Comparison of ENCODE assay signal across 27 cellular contexts in the genomic region with DNA sequence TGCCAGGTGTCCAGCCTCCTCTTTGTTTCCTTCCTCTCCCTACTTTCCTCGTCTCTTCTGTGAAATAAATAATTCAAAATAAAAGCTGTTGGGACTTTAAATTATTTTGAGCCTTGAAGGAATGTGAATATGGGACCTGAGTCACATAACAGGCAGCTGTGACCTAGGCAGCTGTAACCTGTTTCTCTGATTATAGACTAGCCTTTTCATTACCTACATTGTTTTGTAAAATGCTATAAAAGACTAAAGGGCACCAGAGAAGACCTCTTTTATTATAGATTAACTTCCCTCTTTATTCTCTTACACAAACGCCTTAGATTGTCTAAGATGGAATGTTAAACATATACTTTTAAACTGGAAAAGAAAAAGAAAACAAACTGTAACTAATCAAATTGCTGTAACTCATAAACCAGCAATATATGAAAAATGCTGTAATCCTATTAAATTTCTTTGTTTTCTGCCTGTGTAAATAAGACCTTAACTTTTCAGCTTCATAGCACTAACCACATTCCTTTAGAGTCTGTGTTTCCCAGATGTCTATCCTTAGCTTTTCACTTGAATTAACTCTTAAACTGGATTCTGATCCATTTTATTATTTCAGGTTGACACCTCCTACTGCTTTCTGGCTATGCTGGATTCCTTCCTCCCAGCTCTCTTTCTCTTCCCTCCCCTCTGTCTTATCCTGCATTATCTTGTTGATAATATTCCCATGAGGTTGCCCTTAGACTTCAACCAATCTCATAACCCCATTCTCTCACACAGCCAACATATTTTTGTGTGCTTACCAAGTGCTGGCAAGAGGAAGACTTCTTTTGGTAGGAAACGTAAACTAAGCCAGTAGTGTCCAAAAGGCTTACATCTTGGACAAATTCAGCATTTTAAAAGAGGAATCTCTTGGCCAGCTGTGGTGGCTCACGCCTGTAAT.
DNase-seq lines count a peak whose midpoint lies in the region; ATAC-seq and TF ChIP-seq lines count a peak whose summit lies in the region.
"Had no signal": no experiment of that assay in that cellular context is flagged by ENCODE, and none has a peak within 500 bp of the region (broad histone marks: within the 10 kb centered on the region; RNA-seq: fewer than 3 reads in every experiment).

No MANE protein-coding gene starts in this region.

- in situ Hi-C loops in HAP-1 (cut with MboI; ENCODE audit: low sequenced_read_pairs), result no loop called here
- in situ Hi-C loops in gastrocnemius medialis (cut with MboI; ENCODE audit: low sequenced_read_pairs in 4 of 4), result no loop called here

- DNase-seq in HAP-1 (ENCODE audit: low spot score in 2 of 2) (peak; percentile 25 to 91), mesenchymal stem cell (no peak), gastrocnemius medialis (no peak), NCI-H524 treated with DMSO at 0.1 percent for 48 hours (lab: John Stamatoyannopoulos, UW) (no peak), COLO668 (lab: John Stamatoyannopoulos, UW; ENCODE audit: unreplicated experiment) (no peak)
- DNase-seq: activated CD8-positive, alpha-beta T cell treated with anti-CD3 and anti-CD28 coated beads for 36 hours; activated naive CD4-positive, alpha-beta T cell; anterior cingulate cortex; CD8-positive, alpha-beta T cell; DMS79; endodermal cell; Kasumi-1; mammary epithelial cell; naive thymus-derived CD8-positive, alpha-beta T cell; NCI-H1092; NCI-H2029 treated with DMSO at 0.1 percent for 48 hours; NCI-H446 treated with DMSO at 0.1 percent for 48 hours; Peyer's patch; posterior cingulate gyrus; stimulated activated CD4-positive, alpha-beta T cell treated with anti-CD3 and anti-CD28 coated beads, Interleukin-4, amount 100 ng/mL, for 1 hour; T-helper 9 cell; upper lobe of left lung had no signal

- no peak overlapping the region for H2BK5ac ChIP-seq in mesenchymal stem cell (ENCODE audit: low read depth, low read length, poor library complexity, severe bottlenecking)

- H3K27ac ChIP-seq in angular gyrus (ENCODE audit: low read depth, low read length) (peak overlapping the region; percentile 13), mesenchymal stem cell (ENCODE audit: low read length, poor library complexity, severe bottlenecking) (peak overlapping the region; percentile 67), gastrocnemius medialis (peak overlapping the region; percentile 74 to 90 (median 82))
- H3K27ac ChIP-seq: Peyer's patch, upper lobe of left lung had no signal

- no peak overlapping the region for H3K4me2 ChIP-seq in mesenchymal stem cell (ENCODE audit: low read length, poor library complexity, severe bottlenecking)
- H3K4me2 ChIP-seq: GM23338, smooth muscle cell had no signal

- H3K79me1 ChIP-seq in mesenchymal stem cell (replicated peaks; ENCODE audit: low read length, poor library complexity, severe bottlenecking), result peaks cover 7% of the 10 kb centered on the region

- H2BK12ac ChIP-seq in mesenchymal stem cell (ENCODE audit: low read length in 2 of 2), result no peak overlapping the region

- ATAC-seq in gastrocnemius medialis, result no peak
- ATAC-seq in HG03025 (IDR thresholded peaks at IDR 0.05; ENCODE audit: low FRiP score, unreplicated experiment), result no peak
- ATAC-seq: activated CD8-positive, alpha-beta T cell treated with anti-CD3 and anti-CD28 coated beads for 36 hours; CD8-positive, alpha-beta T cell; naive thymus-derived CD8-positive, alpha-beta T cell; SK-N-SH treated with all-trans-retinoic acid at 6 μM for 48 hours had no signal

- H2BK120ac ChIP-seq in mesenchymal stem cell (ENCODE audit: low read depth, low read length), result no peak overlapping the region

- no peak overlapping the region for H4K8ac ChIP-seq in mesenchymal stem cell (ENCODE audit: low read length)

- no peak overlapping the region for H3K9ac ChIP-seq in mesenchymal stem cell (ENCODE audit: low read length)

- 96% methylated on average over 2 of the region's 4 CpGs for WGBS in mesenchymal stem cell

- no peak overlapping the region for H2AK5ac ChIP-seq in mesenchymal stem cell (ENCODE audit: low read length, severe bottlenecking)

- H3K9me3 ChIP-seq in HAP-1, result no peaks in the 10 kb centered on the region
- no peaks in the 10 kb centered on the region for H3K9me3 ChIP-seq in mesenchymal stem cell (ENCODE audit: control insufficient read depth, low read length)
- no peaks in the 10 kb centered on the region for H3K9me3 ChIP-seq in gastrocnemius medialis
- H3K9me3 ChIP-seq: Peyer's patch, upper lobe of left lung had no signal

- H3K27me3 ChIP-seq in HAP-1 (ENCODE audit: low read depth), result no peaks in the 10 kb centered on the region
- H3K27me3 ChIP-seq in mesenchymal stem cell (ENCODE audit: control insufficient read depth in 1 of 2, insufficient read depth in 1 of 2, low read length in 2 of 2), result no peaks in the 10 kb centered on the region
- H3K27me3 ChIP-seq in gastrocnemius medialis, result no peaks in the 10 kb centered on the region
- H3K27me3 ChIP-seq: Peyer's patch, upper lobe of left lung had no signal

- H3K18ac ChIP-seq in mesenchymal stem cell (ENCODE audit: low read depth in 1 of 2, low read length in 2 of 2), result no peak overlapping the region

- H2AFZ ChIP-seq in mesenchymal stem cell (ENCODE audit: low read depth, low read length), result no peak overlapping the region
- H2AFZ ChIP-seq: GM23338 had no signal

- no peak overlapping the region for H3K4ac ChIP-seq in mesenchymal stem cell (ENCODE audit: low read depth in 1 of 2, low read length in 2 of 2)

- intact Hi-C loops in gastrocnemius medialis (cut with DNase I; ENCODE audit: low total_unique reads), result no loop called here

- no peak overlapping the region for H4K91ac ChIP-seq in mesenchymal stem cell (ENCODE audit: low read length)

- TF ChIP-seq CTCF in gastrocnemius medialis (IDR thresholded peaks at IDR 0.05 in 4 of 5, conservative IDR thresholded peaks at IDR 0.05 in 1 of 5), result no peak

- H2BK15ac ChIP-seq in mesenchymal stem cell (ENCODE audit: low read depth, poor library complexity, severe bottlenecking), result no peak overlapping the region

- peaks cover 16% of the 10 kb centered on the region for H3K4me1 ChIP-seq in HAP-1
- H3K4me1 ChIP-seq in mesenchymal stem cell (ENCODE audit: control insufficient read depth, insufficient read depth, low read depth, low read length), result peaks cover 14% of the 10 kb centered on the region
- H3K4me1 ChIP-seq in gastrocnemius medialis, result peaks cover 62 to 66% of the 10 kb centered on the region in 2 donors

- TF ChIP-seq POLR2A in gastrocnemius medialis (IDR thresholded peaks at IDR 0.05), result no peak

- H3K23ac ChIP-seq in mesenchymal stem cell (ENCODE audit: low read length in 2 of 2), result no peak overlapping the region

- no peak overlapping the region for H3K14ac ChIP-seq in mesenchymal stem cell (ENCODE audit: low read length in 2 of 2)

- H3K4me3 ChIP-seq in HAP-1, result no peak overlapping the region
- no peak overlapping the region for H3K4me3 ChIP-seq in mesenchymal stem cell (ENCODE audit: insufficient read depth in 1 of 2, low read depth in 1 of 2, low read length in 2 of 2)
- H3K4me3 ChIP-seq in gastrocnemius medialis, result no peak overlapping the region
- H3K4me3 ChIP-seq: GM23338, Peyer's patch, smooth muscle cell, upper lobe of left lung had no signal

- H3K36me3 ChIP-seq in HAP-1 (replicated peaks) (no peaks in the 10 kb centered on the region), mesenchymal stem cell (ENCODE audit: control insufficient read depth in 1 of 2, insufficient read depth in 2 of 2, low read depth in 1 of 2, low read length in 2 of 2) (no peaks in the 10 kb centered on the region), gastrocnemius medialis (no peaks in the 10 kb centered on the region)
- H3K36me3 ChIP-seq: Peyer's patch, upper lobe of left lung had no signal

Comparison
In these comparisons a context has a peak if more than half of its experiments do, and no peak if none do; other contexts are left out.
1. DNase-seq: peak in HAP-1 (2 of 2); none in mesenchymal stem cell (single experiment), gastrocnemius medialis (0 of 2), NCI-H524 treated with DMSO at 0.1 percent for 48 hours (single experiment) and COLO668 (single experiment).
2. H3K27ac ChIP-seq: peak in every context shown above with its lines; median percentile 82 in gastrocnemius medialis; 67 in mesenchymal stem cell; 13 in angular gyrus.